In the genomic region with DNA sequence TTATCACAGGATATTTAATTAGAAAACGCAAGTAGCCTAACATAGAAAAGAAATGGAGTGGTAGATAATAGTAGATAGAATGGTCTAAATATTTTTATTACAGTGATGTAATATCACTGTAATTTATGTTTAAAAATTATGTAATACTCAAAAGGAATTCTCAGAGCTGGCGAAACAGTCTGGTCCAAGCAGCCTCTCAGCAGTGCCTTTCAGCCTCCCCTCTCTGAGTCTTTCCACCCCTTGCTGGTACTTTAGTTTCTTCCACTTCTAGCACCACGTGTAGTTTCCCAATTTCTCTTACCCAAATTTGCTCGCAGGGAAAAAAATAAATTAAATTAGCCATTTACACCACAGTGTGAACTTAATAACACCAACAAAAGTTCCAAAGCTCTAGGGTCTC, we compare ENCODE assay signal across 17 cellular contexts. TPM values are rescaled to one million over a fixed set of nuclear protein-coding genes. Genes with fewer than 3 reads are reported as not detected.
"Had no signal": no experiment of that assay in that cellular context is flagged by ENCODE, and none has a peak within 500 bp of the region (broad histone marks: within the 10 kb centered on the region; RNA-seq: fewer than 3 reads in every experiment).

No MANE protein-coding gene starts in this region.

- H3K9me3 ChIP-seq: esophagus muscularis mucosa, stomach, thoracic aorta had no signal

- H3K4me3 ChIP-seq: esophagus muscularis mucosa, stomach, thoracic aorta had no signal

- DNase-seq: activated CD4-positive, alpha-beta memory T cell treated with anti-CD3 and anti-CD28 coated beads for 36 hours; activated CD8-positive, alpha-beta memory T cell treated with anti-CD3 and anti-CD28 coated beads, Interleukin-2, amount 10 ng/mL, durations not matched to agents 7 days and 5 days; activated naive CD4-positive, alpha-beta T cell treated with anti-CD3 and anti-CD28 coated beads for 36 hours; activated T-cell treated with anti-CD3 and anti-CD28 coated beads, Interleukin-2, amount 50 U/mL, for 1 hour; cortex of kidney; effector CD4-positive, alpha-beta T cell; foreskin keratinocyte; head of caudate nucleus; mesenchymal stem cell; naive thymus-derived CD8-positive, alpha-beta T cell; right cardiac atrium; stomach; T-helper 17 cell; WERI-Rb-1 had no signal

- H3K36me3 ChIP-seq: esophagus muscularis mucosa, stomach, thoracic aorta, WERI-Rb-1 had no signal

- H3K4me1 ChIP-seq: foreskin keratinocyte had no signal

- H3K27ac ChIP-seq: esophagus muscularis mucosa, foreskin keratinocyte, stomach, thoracic aorta, WERI-Rb-1 had no signal

- ATAC-seq: activated CD8-positive, alpha-beta memory T cell treated with anti-CD3 and anti-CD28 coated beads, Interleukin-2, amount 10 ng/mL, durations not matched to agents 7 days and 5 days; foreskin keratinocyte; naive thymus-derived CD8-positive, alpha-beta T cell; T-helper 17 cell had no signal

- H3K27me3 ChIP-seq: esophagus muscularis mucosa, foreskin keratinocyte, stomach had no signal

RNA-seq across cellular contexts. Expression of gene AGTR1, which starts 32.0 kb away (rescaled TPM):
- total RNA-seq: activated CD4-positive, alpha-beta memory T cell treated with anti-CD3 and anti-CD28 coated beads for 36 hours; activated CD8-positive, alpha-beta memory T cell treated with anti-CD3 and anti-CD28 coated beads, Interleukin-2, amount 10 ng/mL, durations not matched to agents 7 days and 5 days; activated naive CD4-positive, alpha-beta T cell treated with anti-CD3 and anti-CD28 coated beads for 36 hours; activated T-helper 2 cell treated with anti-CD3 and anti-CD28 coated beads, Interferon-gamma antibody, Interleukin-2, Interleukin-4, amounts not matched to agents 10 μg/mL and 5 μg/mL and 100 μg/mL, durations not matched to agents 14 hours and 24 hours and 36 hours; foreskin keratinocyte; naive thymus-derived CD8-positive, alpha-beta T cell; T-helper 17 cell had no signal
- polyA plus RNA-seq: foreskin keratinocyte; naive thymus-derived CD8-positive, alpha-beta T cell had no signal
